17 cellular contexts compared by ENCODE assay signal in genomic region chr6:44956426-44956825, GRCh38.
"Had no signal": no experiment of that assay in that cellular context is flagged by ENCODE, and none has a peak within 500 bp of the region (broad histone marks: within the 10 kb centered on the region; RNA-seq: fewer than 3 reads in every experiment).

No MANE protein-coding gene starts in this region.

- H3K4me3 ChIP-seq: adrenal gland, lung, right atrium auricular region, thyroid gland had no signal

- H3K27me3 ChIP-seq: adrenal gland, foreskin keratinocyte, right atrium auricular region, thyroid gland had no signal

- ATAC-seq: activated T-helper 17 cell treated with anti-CD3 and anti-CD28 coated beads, Interleukin-2, amount 50 U/mL, for 72 hours; foreskin keratinocyte; left colon; naive thymus-derived CD4-positive, alpha-beta T cell had no signal

- H3K27me3 Mint-ChIP-seq: activated B cell treated with CpG ODN at 0.5 μM for 24 hours; activated CD4-positive, alpha-beta T cell treated with anti-CD3 and anti-CD28 coated beads, Interleukin-2, amount 10 ng/mL, durations not matched to agents 24 days and 14 days; activated naive CD4-positive, alpha-beta T cell treated with anti-CD3 and anti-CD28 coated beads, Interleukin-2, amount 10 ng/mL, durations not matched to agents 7 days and 5 days; activated T-helper 17 cell treated with anti-CD3 and anti-CD28 coated beads, Interleukin-2, amount 50 U/mL, for 72 hours; naive thymus-derived CD4-positive, alpha-beta T cell had no signal

- H3K27ac ChIP-seq: adrenal gland, foreskin keratinocyte, right atrium auricular region, thyroid gland had no signal

- H3K9me3 ChIP-seq: adrenal gland, right atrium auricular region, thyroid gland had no signal

- H3K4me3 Mint-ChIP-seq: activated B cell treated with CpG ODN at 0.5 μM for 24 hours; activated CD4-positive, alpha-beta T cell treated with anti-CD3 and anti-CD28 coated beads, Interleukin-2, amount 10 ng/mL, durations not matched to agents 24 days and 14 days; activated naive CD4-positive, alpha-beta T cell treated with anti-CD3 and anti-CD28 coated beads, Interleukin-2, amount 10 ng/mL, durations not matched to agents 7 days and 5 days; activated T-helper 17 cell treated with anti-CD3 and anti-CD28 coated beads, Interleukin-2, amount 50 U/mL, for 72 hours; endodermal cell; immature natural killer cell; naive thymus-derived CD4-positive, alpha-beta T cell had no signal

- DNase-seq: activated B cell treated with CpG ODN at 0.5 μM for 24 hours; activated CD4-positive, alpha-beta T cell treated with anti-CD3 and anti-CD28 coated beads, Interleukin-2, amount 10 ng/mL, durations not matched to agents 24 days and 14 days; activated naive CD4-positive, alpha-beta T cell treated with anti-CD3 and anti-CD28 coated beads, Interleukin-2, amount 10 ng/mL, durations not matched to agents 7 days and 5 days; adrenal gland; cerebellar nuclear complex; endodermal cell; erythroblast; foreskin keratinocyte; immature natural killer cell; left colon; naive thymus-derived CD4-positive, alpha-beta T cell; small intestine; T-helper 2 cell; thyroid gland had no signal

- H3K27ac Mint-ChIP-seq: activated B cell treated with CpG ODN at 0.5 μM for 24 hours; activated CD4-positive, alpha-beta T cell treated with anti-CD3 and anti-CD28 coated beads, Interleukin-2, amount 10 ng/mL, durations not matched to agents 24 days and 14 days; activated naive CD4-positive, alpha-beta T cell treated with anti-CD3 and anti-CD28 coated beads, Interleukin-2, amount 10 ng/mL, durations not matched to agents 7 days and 5 days; activated T-helper 17 cell treated with anti-CD3 and anti-CD28 coated beads, Interleukin-2, amount 50 U/mL, for 72 hours; endodermal cell; immature natural killer cell; naive thymus-derived CD4-positive, alpha-beta T cell had no signal

- H3K4me1 Mint-ChIP-seq: endodermal cell, immature natural killer cell had no signal

- H3K36me3 ChIP-seq: adrenal gland, thyroid gland had no signal

- H3K4me1 ChIP-seq: adrenal gland, foreskin keratinocyte, right atrium auricular region, thyroid gland had no signal
